ENCODE assay signal across 22 cellular contexts in the genomic region with DNA sequence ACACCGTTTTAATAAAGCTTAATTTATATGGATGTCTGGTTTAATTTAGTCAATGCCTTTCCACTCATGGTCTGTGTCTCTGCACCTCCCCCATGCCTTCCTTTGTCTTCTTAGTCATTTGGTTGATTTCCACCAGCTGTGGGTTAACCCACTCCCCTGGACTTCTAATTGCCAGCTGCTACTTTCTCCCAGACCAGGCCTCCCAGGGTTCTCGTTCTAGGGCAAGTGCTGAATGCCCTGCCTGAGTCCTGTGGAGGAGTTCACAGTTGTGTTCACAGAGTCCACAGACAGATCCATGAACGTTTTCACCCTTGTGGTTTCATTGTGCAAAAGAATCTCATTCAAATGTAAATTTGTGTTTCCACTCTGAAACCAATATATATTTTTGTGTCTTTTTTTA.
DNase-seq lines count a peak whose midpoint lies in the region; ATAC-seq and TF ChIP-seq lines count a peak whose summit lies in the region.
"Had no signal": no experiment of that assay in that cellular context is flagged by ENCODE, and none has a peak within 500 bp of the region (broad histone marks: within the 10 kb centered on the region; RNA-seq: fewer than 3 reads in every experiment).

No MANE protein-coding gene starts in this region.

- POLR2A ChIA-PET in A673 (lab: Charles Lee; ENCODE audit: low non-redundant PET) = no interaction called here

- no peaks in the 10 kb centered on the region for H3K27me3 ChIP-seq in A673 (replicated peaks; ENCODE audit: insufficient read depth, low read depth, low read length, poor library complexity)
- H3K27me3 ChIP-seq in HUES64 (ENCODE audit: insufficient read depth, low read length) = peaks cover 6% of the 10 kb centered on the region; the same call in 1 of the 2 replicates
- H3K27me3 ChIP-seq in SJCRH30 = no peaks in the 10 kb centered on the region
- H3K27me3 ChIP-seq in iPS-20b (ENCODE audit: insufficient read depth, low read length) = peaks cover 3% of the 10 kb centered on the region
- H3K27me3 ChIP-seq in uterus = no peaks in the 10 kb centered on the region
- H3K27me3 ChIP-seq: neutrophil, testis had no signal

- H3K36me3 ChIP-seq in A673 (ENCODE audit: insufficient read depth, low read length, poor library complexity, severe bottlenecking) (no peaks in the 10 kb centered on the region), HUES64 (ENCODE audit: insufficient read depth, low read length) (no peaks in the 10 kb centered on the region), SJCRH30 (no peaks in the 10 kb centered on the region), iPS-20b (ENCODE audit: insufficient read depth, low read depth, low read length) (no peaks in the 10 kb centered on the region), uterus (no peaks in the 10 kb centered on the region)
- H3K36me3 ChIP-seq: neutrophil had no signal

- ATAC-seq in HG02852 (IDR thresholded peaks at IDR 0.05; ENCODE audit: unreplicated experiment) = no peak
- ATAC-seq: left ventricle myocardium superior; Panc1; stimulated activated naive B cell treated with anti-CD40 and anti-IgM and Interleukin-4, amounts not matched to agents 10 μg/mL and 1 μg/mL and 100 μg/mL, for 72 hours; T-helper 17 cell had no signal

- intact Hi-C loops in A673 (cut with micrococcal nuclease; ENCODE audit: unreplicated experiment) = no loop called here
- intact Hi-C loops in uterus (cut with DNase I; ENCODE audit: low total_unique reads) = no loop called here

- TF ChIP-seq CTCF in A673 (conservative IDR thresholded peaks at IDR 0.05; ENCODE audit: low read depth, low read length) (no peak), uterus (IDR thresholded peaks at IDR 0.05) (no peak)

- 51% methylated on average over 2 of the region's 3 CpGs for WGBS in HUES64

- H3K4me1 ChIP-seq in A673 (ENCODE audit: insufficient read depth, low read length, poor library complexity, severe bottlenecking) (peaks cover 77% of the 10 kb centered on the region), HUES64 (ENCODE audit: insufficient read depth, low read length) (peaks cover 47% of the 10 kb centered on the region), SJCRH30 (peaks cover 15% of the 10 kb centered on the region), iPS-20b (ENCODE audit: insufficient read depth, low read length) (peaks cover 38% of the 10 kb centered on the region; the same call in 1 of the 2 replicates), uterus (no peaks in the 10 kb centered on the region)
- H3K4me1 ChIP-seq: testis had no signal

- TF ChIP-seq POLR2A in uterus (IDR thresholded peaks at IDR 0.05) = no peak

- no TSS peak for BruUV-seq in A673 (replicated peaks; lab: Mats Ljungman, UMichigan)

- CTCF ChIA-PET in A673 (lab: Charles Lee) = no interaction called here

- H3K9me3 ChIP-seq in A673 (ENCODE audit: low read depth, low read length, poor library complexity, severe bottlenecking) (peaks cover 5% of the 10 kb centered on the region), HUES64 (ENCODE audit: insufficient read depth, low read depth, low read length) (no peaks in the 10 kb centered on the region), SJCRH30 (replicated peaks) (peaks cover 4% of the 10 kb centered on the region; the same call in 1 of the 2 replicates), iPS-20b (ENCODE audit: insufficient read depth, low read depth, low read length) (no peaks in the 10 kb centered on the region; the same call in 1 of the 2 replicates), uterus (no peaks in the 10 kb centered on the region)
- H3K9me3 ChIP-seq: neutrophil, testis had no signal

- peak overlapping the region; percentile 7; the same call in 1 of the 2 replicates for H3K9ac ChIP-seq in HUES64 (ENCODE audit: low read depth, low read length)
- H3K9ac ChIP-seq in iPS-20b (ENCODE audit: low read depth, low read length) = peak overlapping the region; percentile 40; the same call in 1 of the 2 replicates

- DNase-seq in A673 (ENCODE audit: low spot score) (peak; percentile 75), SJCRH30 (peak; percentile 54 to 68), uterus (no peak), NCI-H2227 treated with DMSO at 0.1 percent for 48 hours (lab: John Stamatoyannopoulos, UW) (no peak), NOMO-1 treated with DMSO at 0.1 percent for 48 hours (lab: John Stamatoyannopoulos, UW; ENCODE audit: unreplicated experiment) (no peak)
- DNase-seq: activated CD4-positive, alpha-beta T cell treated with anti-CD3 and anti-CD28 coated beads, Interleukin-2, amount 10 ng/mL, durations not matched to agents 24 days and 14 days; aorta; erythroblast; H7; left ventricle myocardium superior; NCI-H1092; NCI-H2171 treated with DMSO at 0.1 percent for 48 hours; stimulated activated CD4-positive, alpha-beta T cell treated with anti-CD3 and anti-CD28 coated beads, Interleukin-2, amount 100 ng/mL, for 48 hours; stimulated activated naive B cell treated with anti-CD40 and anti-IgM and Interleukin-4, amounts not matched to agents 10 μg/mL and 1 μg/mL and 100 μg/mL, for 72 hours; T-helper 17 cell; testis had no signal

- H3K4me3 ChIP-seq in A673 (ENCODE audit: low read depth, low read length, poor library complexity, severe bottlenecking) = no peak overlapping the region
- H3K4me3 ChIP-seq in HUES64 (ENCODE audit: low read length) = no peak overlapping the region
- H3K4me3 ChIP-seq in SJCRH30 = no peak overlapping the region
- H3K4me3 ChIP-seq in iPS-20b (ENCODE audit: low read length) = no peak overlapping the region
- H3K4me3 ChIP-seq in uterus = no peak overlapping the region
- H3K4me3 ChIP-seq: smooth muscle cell, testis had no signal

- peak overlapping the region; percentile 85 for H3K27ac ChIP-seq in A673 (ENCODE audit: low read depth, low read length, poor library complexity, severe bottlenecking)
- H3K27ac ChIP-seq in HUES64 (ENCODE audit: low read depth, low read length) = peak overlapping the region; percentile 17; the same call in 1 of the 2 replicates
- peak overlapping the region; percentile 38 for H3K27ac ChIP-seq in SJCRH30
- H3K27ac ChIP-seq in iPS-20b (ENCODE audit: low read length) = peak overlapping the region; percentile 75
- no peak overlapping the region for H3K27ac ChIP-seq in uterus
- H3K27ac ChIP-seq: neutrophil, testis had no signal

Comparison
In these comparisons a context has a peak if more than half of its experiments do, and no peak if none do; other contexts are left out.
1. DNase-seq: peak in A673 (single experiment) and SJCRH30 (2 of 2); none in uterus (0 of 2), NCI-H2227 treated with DMSO at 0.1 percent for 48 hours (single experiment) and NOMO-1 treated with DMSO at 0.1 percent for 48 hours (single experiment).
2. H3K27ac ChIP-seq: peak in A673 (single experiment), HUES64 (single experiment), SJCRH30 (single experiment) and iPS-20b (single experiment); none in uterus (0 of 2).